15 cellular contexts compared by ENCODE assay signal in the genomic region with DNA sequence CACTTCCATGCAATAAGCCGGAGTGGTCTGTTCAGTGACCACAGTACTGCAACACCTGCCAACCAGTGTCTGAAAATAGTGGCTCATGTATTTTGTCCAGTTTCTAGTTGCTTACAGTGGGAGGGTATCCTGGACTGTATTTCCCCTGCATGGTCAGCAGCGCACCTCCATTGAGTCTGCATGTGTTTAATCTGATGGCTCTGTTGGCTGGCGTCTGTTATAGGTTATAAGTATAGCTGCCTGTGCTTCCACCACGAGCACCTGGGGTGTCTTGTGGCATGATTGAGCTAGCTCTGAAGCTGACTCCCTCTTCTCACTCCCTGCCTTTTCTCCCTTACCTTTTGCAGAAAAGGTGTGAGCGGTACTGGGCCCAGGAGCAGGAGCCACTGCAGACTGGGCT. TPM values are rescaled to one million over a fixed set of nuclear protein-coding genes. Genes with fewer than 3 reads are reported as not detected.
DNase-seq lines count a peak whose midpoint lies in the region; ATAC-seq and TF ChIP-seq lines count a peak whose summit lies in the region.
"Had no signal": no experiment of that assay in that cellular context is flagged by ENCODE, and none has a peak within 500 bp of the region (broad histone marks: within the 10 kb centered on the region; RNA-seq: fewer than 3 reads in every experiment).

No MANE protein-coding gene starts in this region.

- in situ Hi-C loops in HAP-1 (cut with MboI; ENCODE audit: low sequenced_read_pairs): loop anchor here (25.0 kb wide), 2 partner anchors 744 to 1119 kb away; a partner anchor contains a TSS

- no peaks in the 10 kb centered on the region for H3K9me3 Mint-ChIP-seq in activated CD4-positive, alpha-beta memory T cell treated with anti-CD3 and anti-CD28 coated beads, Interleukin-2, amount 10 ng/mL, durations not matched to agents 7 days and 5 days
- no peaks in the 10 kb centered on the region for H3K9me3 Mint-ChIP-seq in activated CD4-positive, alpha-beta memory T cell treated with anti-CD3 and anti-CD28 coated beads for 36 hours
- H3K9me3 Mint-ChIP-seq in T-helper 2 cell treated with Interferon-gamma antibody and Interleukin-4, amounts not matched to agents 5 μg/mL and 100 μg/mL, for 36 hours: no peaks in the 10 kb centered on the region
- H3K9me3 Mint-ChIP-seq: CD4-positive, alpha-beta memory T cell had no signal

- peaks cover 36% of the 10 kb centered on the region for H3K4me1 Mint-ChIP-seq in activated CD4-positive, alpha-beta memory T cell treated with anti-CD3 and anti-CD28 coated beads, Interleukin-2, amount 10 ng/mL, durations not matched to agents 7 days and 5 days
- H3K4me1 Mint-ChIP-seq in activated CD4-positive, alpha-beta memory T cell treated with anti-CD3 and anti-CD28 coated beads for 36 hours (ENCODE audit: low read depth): peaks cover 23% of the 10 kb centered on the region
- H3K4me1 Mint-ChIP-seq in T-helper 2 cell treated with Interferon-gamma antibody and Interleukin-4, amounts not matched to agents 5 μg/mL and 100 μg/mL, for 36 hours (ENCODE audit: low read depth): peaks cover 33% of the 10 kb centered on the region

- H3K4me1 ChIP-seq in OCI-LY7 (ENCODE audit: insufficient read depth, low read length, poor library complexity, severe bottlenecking) (peaks cover 36% of the 10 kb centered on the region), iPS-20b (ENCODE audit: insufficient read depth, low read length) (peaks cover 17% of the 10 kb centered on the region; the same call in 1 of the 2 replicates), HAP-1 (peaks cover 13% of the 10 kb centered on the region; the same call in 1 of the 2 replicates)

- H3K27me3 Mint-ChIP-seq in activated CD4-positive, alpha-beta memory T cell treated with anti-CD3 and anti-CD28 coated beads, Interleukin-2, amount 10 ng/mL, durations not matched to agents 7 days and 5 days: no peaks in the 10 kb centered on the region
- H3K27me3 Mint-ChIP-seq in activated CD4-positive, alpha-beta memory T cell treated with anti-CD3 and anti-CD28 coated beads for 36 hours: no peaks in the 10 kb centered on the region
- H3K27me3 Mint-ChIP-seq in T-helper 2 cell treated with Interferon-gamma antibody and Interleukin-4, amounts not matched to agents 5 μg/mL and 100 μg/mL, for 36 hours (ENCODE audit: low read depth): peaks cover 10% of the 10 kb centered on the region
- H3K27me3 Mint-ChIP-seq: CD4-positive, alpha-beta memory T cell had no signal

- H3K27ac ChIP-seq in OCI-LY7 (ENCODE audit: low read depth, low read length, poor library complexity, severe bottlenecking) (peak overlapping the region; percentile 90), iPS-20b (ENCODE audit: low read length) (no peak overlapping the region)
- H3K27ac ChIP-seq: BLaER1 treated with 17β-estradiol and CSF1 and Interleukin-3, amounts not matched to agents 10 nM and 100 nM had no signal

- TF ChIP-seq CTCF in OCI-LY7 (conservative IDR thresholded peaks at IDR 0.05; ENCODE audit: low read length): no peak

- no peak for ATAC-seq in HG03175 (IDR thresholded peaks at IDR 0.05; ENCODE audit: unreplicated experiment)

- H3K9ac ChIP-seq in iPS-20b (ENCODE audit: low read depth, low read length): 0 out of 2 replicates have a peak overlapping the region, but pooled peaks have one; percentile 13
- H3K9ac ChIP-seq: BLaER1 treated with 17β-estradiol and CSF1 and Interleukin-3, amounts not matched to agents 10 nM and 100 nM had no signal

- peaks cover 25% of the 10 kb centered on the region for H3K79me2 ChIP-seq in OCI-LY7 (ENCODE audit: insufficient read depth, low read depth, low read length)

- H3K36me3 Mint-ChIP-seq in activated CD4-positive, alpha-beta memory T cell treated with anti-CD3 and anti-CD28 coated beads, Interleukin-2, amount 10 ng/mL, durations not matched to agents 7 days and 5 days (ENCODE audit: low read depth): peaks cover 36% of the 10 kb centered on the region
- H3K36me3 Mint-ChIP-seq in activated CD4-positive, alpha-beta memory T cell treated with anti-CD3 and anti-CD28 coated beads for 36 hours: peaks cover 27% of the 10 kb centered on the region
- peaks cover 21% of the 10 kb centered on the region for H3K36me3 Mint-ChIP-seq in T-helper 2 cell treated with Interferon-gamma antibody and Interleukin-4, amounts not matched to agents 5 μg/mL and 100 μg/mL, for 36 hours (ENCODE audit: low read depth)

- H3K9me3 ChIP-seq in OCI-LY7 (ENCODE audit: low read length): peaks cover 11% of the 10 kb centered on the region; the same call in 1 of the 2 replicates
- no peaks in the 10 kb centered on the region for H3K9me3 ChIP-seq in iPS-20b (ENCODE audit: insufficient read depth, low read depth, low read length)
- no peaks in the 10 kb centered on the region for H3K9me3 ChIP-seq in HAP-1

- H3K36me3 ChIP-seq in OCI-LY7 (ENCODE audit: insufficient read depth, low read length) (peaks cover 13% of the 10 kb centered on the region), iPS-20b (ENCODE audit: insufficient read depth, low read depth, low read length) (peaks cover 5% of the 10 kb centered on the region; the same call in 1 of the 2 replicates), HAP-1 (replicated peaks) (peaks cover 19% of the 10 kb centered on the region)

- POLR2A ChIA-PET in activated CD4-positive, alpha-beta memory T cell treated with anti-CD3 and anti-CD28 coated beads, Interleukin-2, amount 10 ng/mL, durations not matched to agents 7 days and 5 days (lab: Charles Lee): interaction anchor here (3.1 to 3.2 kb wide), 2 partner anchors 10 to 26 kb away, joined by 13 to 53 read pairs; a partner anchor contains a TSS
- POLR2A ChIA-PET in activated CD4-positive, alpha-beta memory T cell treated with anti-CD3 and anti-CD28 coated beads for 36 hours (lab: Charles Lee): interaction anchor here (3.1 kb wide), 1 partner anchor 27 kb away, joined by 32 read pairs; a partner anchor contains a TSS
- POLR2A ChIA-PET in OCI-LY7 (lab: Charles Lee) (interaction anchor here (0.8 to 3.1 kb wide), 6 partner anchors 10 to 24 kb away, joined by 3 to 18 read pairs (median 8); no protein-coding TSS in a partner anchor), HEK293T (lab: Yijun Ruan, JAX) (interaction anchor here (0.8 kb wide), 1 partner anchor 13 kb away, joined by 3 read pairs; a partner anchor contains a TSS)

- H3K4me3 ChIP-seq in OCI-LY7 (ENCODE audit: low read depth, low read length, poor library complexity, severe bottlenecking): no peak overlapping the region
- H3K4me3 ChIP-seq in iPS-20b (ENCODE audit: low read length): no peak overlapping the region
- no peak overlapping the region for H3K4me3 ChIP-seq in HAP-1
- H3K4me3 ChIP-seq: BLaER1 treated with 17β-estradiol and CSF1 and Interleukin-3, amounts not matched to agents 10 nM and 100 nM had no signal

- no peak overlapping the region for H3K27ac Mint-ChIP-seq in activated CD4-positive, alpha-beta memory T cell treated with anti-CD3 and anti-CD28 coated beads, Interleukin-2, amount 10 ng/mL, durations not matched to agents 7 days and 5 days
- H3K27ac Mint-ChIP-seq in activated CD4-positive, alpha-beta memory T cell treated with anti-CD3 and anti-CD28 coated beads for 36 hours: no peak overlapping the region
- H3K27ac Mint-ChIP-seq in T-helper 2 cell treated with Interferon-gamma antibody and Interleukin-4, amounts not matched to agents 5 μg/mL and 100 μg/mL, for 36 hours: no peak overlapping the region

- no peak overlapping the region for H3K4me3 Mint-ChIP-seq in activated CD4-positive, alpha-beta memory T cell treated with anti-CD3 and anti-CD28 coated beads, Interleukin-2, amount 10 ng/mL, durations not matched to agents 7 days and 5 days
- no peak overlapping the region for H3K4me3 Mint-ChIP-seq in activated CD4-positive, alpha-beta memory T cell treated with anti-CD3 and anti-CD28 coated beads for 36 hours
- no peak overlapping the region for H3K4me3 Mint-ChIP-seq in T-helper 2 cell treated with Interferon-gamma antibody and Interleukin-4, amounts not matched to agents 5 μg/mL and 100 μg/mL, for 36 hours
- H3K4me3 Mint-ChIP-seq: CD4-positive, alpha-beta memory T cell had no signal

- BruUV-seq in OCI-LY7 (replicated peaks; lab: Mats Ljungman, UMichigan): no TSS peak

- H3K9me2 ChIP-seq in OCI-LY7 (ENCODE audit: insufficient read depth, low read length): no peaks in the 10 kb centered on the region

- CTCF ChIA-PET in activated CD4-positive, alpha-beta memory T cell treated with anti-CD3 and anti-CD28 coated beads, Interleukin-2, amount 10 ng/mL, durations not matched to agents 7 days and 5 days (lab: Charles Lee): no interaction called here
- CTCF ChIA-PET in activated CD4-positive, alpha-beta memory T cell treated with anti-CD3 and anti-CD28 coated beads for 36 hours (lab: Charles Lee): no interaction called here
- CTCF ChIA-PET in OCI-LY7 (lab: Charles Lee; ENCODE audit: unreplicated experiment) (no interaction called here), HEK293T (lab: Yijun Ruan, JAX) (no interaction called here)

- intact Hi-C loops in activated CD4-positive, alpha-beta memory T cell treated with anti-CD3 and anti-CD28 coated beads for 36 hours (cut with micrococcal nuclease): no loop called here
- intact Hi-C loops in OCI-LY7 (cut with micrococcal nuclease; ENCODE audit: unreplicated experiment): no loop called here

- H4K20me1 ChIP-seq in OCI-LY7 (ENCODE audit: insufficient read depth, low read length): no peaks in the 10 kb centered on the region

- DNase-seq in activated CD4-positive, alpha-beta memory T cell treated with anti-CD3 and anti-CD28 coated beads, Interleukin-2, amount 10 ng/mL, durations not matched to agents 7 days and 5 days: peak; percentile 10
- no peak for DNase-seq in activated CD4-positive, alpha-beta memory T cell treated with anti-CD3 and anti-CD28 coated beads for 36 hours
- DNase-seq in OCI-LY7 (ENCODE audit: low spot score) (no peak), HAP-1 (ENCODE audit: low spot score in 2 of 2) (no peak), HEK293T (ENCODE audit: extremely low spot score) (no peak)
- no peak for DNase-seq in T-helper 2 cell treated with Interferon-gamma antibody and Interleukin-4, amounts not matched to agents 5 μg/mL and 100 μg/mL, for 36 hours (ENCODE audit: low spot score)
- DNase-seq: 8988T; CD4-positive, alpha-beta memory T cell; DMS79; EL; GOT3; HCEC 1CT had no signal

- H2AFZ ChIP-seq in OCI-LY7 (ENCODE audit: low read length): no peak overlapping the region

- 0 out of 2 replicates have a peak, but pooled peaks cover 4% of the 10 kb centered on the region for H3K27me3 ChIP-seq in iPS-20b (ENCODE audit: insufficient read depth, low read length)
- H3K27me3 ChIP-seq in HAP-1 (ENCODE audit: low read depth): no peaks in the 10 kb centered on the region
- H3K27me3 ChIP-seq: BLaER1 treated with 17β-estradiol and CSF1 and Interleukin-3, amounts not matched to agents 10 nM and 100 nM had no signal

- peak overlapping the region; percentile 95 for H3K4me2 ChIP-seq in OCI-LY7 (ENCODE audit: low read length)

RNA-seq across cellular contexts. Expression of a gene that starts 12.9 kb away (rescaled TPM):
- 10 to 100 TPM; 98.0 to 98.6 TPM for total RNA-seq in activated CD4-positive, alpha-beta memory T cell treated with anti-CD3 and anti-CD28 coated beads, Interleukin-2, amount 10 ng/mL, durations not matched to agents 7 days and 5 days
- 10 to 100 TPM; 42.1 to 44.9 TPM for total RNA-seq in activated CD4-positive, alpha-beta memory T cell treated with anti-CD3 and anti-CD28 coated beads for 36 hours
- 96.6 and 107 TPM in 2 replicates for total RNA-seq in OCI-LY7 (2014; rRNA removed; shearing (Covaris generic))
- 309 and 363 TPM in 2 replicates for total RNA-seq in OCI-LY7 (2022)

RNA-seq across cellular contexts. Expression of a gene that starts 26.1 kb away (rescaled TPM):
- total RNA-seq in activated CD4-positive, alpha-beta memory T cell treated with anti-CD3 and anti-CD28 coated beads, Interleukin-2, amount 10 ng/mL, durations not matched to agents 7 days and 5 days: 10 to 100 TPM; 57.7 to 58.9 TPM
- 100 to 1,000 TPM; 125 to 128 TPM for total RNA-seq in activated CD4-positive, alpha-beta memory T cell treated with anti-CD3 and anti-CD28 coated beads for 36 hours
- 265 and 266 TPM in 2 replicates for total RNA-seq in OCI-LY7 (2014; rRNA removed; shearing (Covaris generic))
- 314 and 327 TPM in 2 replicates for total RNA-seq in OCI-LY7 (2022)
